29 cellular contexts compared by ENCODE assay signal in the genomic region with DNA sequence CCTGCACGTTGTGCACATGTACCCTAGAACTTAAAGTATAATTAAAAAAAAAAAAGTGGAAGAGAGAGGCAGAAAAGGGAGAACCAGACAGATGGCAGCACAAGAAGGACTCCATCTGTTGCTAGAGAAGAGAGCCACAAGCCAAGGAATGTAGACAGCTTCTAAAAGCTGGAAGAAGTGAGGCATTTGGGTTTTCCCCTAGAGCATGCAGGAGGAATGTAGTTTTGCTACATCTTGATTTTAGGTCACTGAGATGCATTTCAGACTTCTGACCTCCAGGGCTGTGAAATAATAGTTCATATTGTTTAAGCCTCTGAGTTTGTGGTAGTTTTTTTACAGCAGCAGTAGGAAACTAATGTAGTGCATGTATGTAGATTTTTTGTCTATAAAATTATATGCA. TPM values are rescaled to one million over a fixed set of nuclear protein-coding genes. Genes with fewer than 3 reads are reported as not detected.
"Had no signal": no experiment of that assay in that cellular context is flagged by ENCODE, and none has a peak within 500 bp of the region (broad histone marks: within the 10 kb centered on the region; RNA-seq: fewer than 3 reads in every experiment).

No MANE protein-coding gene starts in this region.

- H3K4me1 ChIP-seq: adrenal gland, body of pancreas, gastrocnemius medialis, neural progenitor cell, psoas muscle, stomach, tibial artery had no signal

- H3K4me2 ChIP-seq: neural progenitor cell, smooth muscle cell had no signal

- H3K9me3 Mint-ChIP-seq: activated naive CD8-positive, alpha-beta T cell treated with anti-CD3 and anti-CD28 coated beads for 36 hours; natural killer cell; neural progenitor cell; stimulated activated naive B cell treated with anti-CD40 and anti-IgM and Interleukin-4, amounts not matched to agents 10 μg/mL and 1 μg/mL and 100 μg/mL, for 72 hours had no signal

- H3K9me3 ChIP-seq: adrenal gland, body of pancreas, gastrocnemius medialis, psoas muscle, stomach, tibial artery had no signal

- H3K4me1 Mint-ChIP-seq: activated naive CD8-positive, alpha-beta T cell treated with anti-CD3 and anti-CD28 coated beads for 36 hours; natural killer cell; neural progenitor cell; stimulated activated naive B cell treated with anti-CD40 and anti-IgM and Interleukin-4, amounts not matched to agents 10 μg/mL and 1 μg/mL and 100 μg/mL, for 72 hours; T-helper 17 cell had no signal

- H3K4me3 Mint-ChIP-seq: activated naive CD8-positive, alpha-beta T cell treated with anti-CD3 and anti-CD28 coated beads for 36 hours; mesothelial cell of epicardium; natural killer cell; neural progenitor cell; stimulated activated naive B cell treated with anti-CD40 and anti-IgM and Interleukin-4, amounts not matched to agents 10 μg/mL and 1 μg/mL and 100 μg/mL, for 72 hours; T-helper 17 cell had no signal

- H3K36me3 Mint-ChIP-seq: activated naive CD8-positive, alpha-beta T cell treated with anti-CD3 and anti-CD28 coated beads for 36 hours; mesothelial cell of epicardium; natural killer cell; neural progenitor cell; stimulated activated naive B cell treated with anti-CD40 and anti-IgM and Interleukin-4, amounts not matched to agents 10 μg/mL and 1 μg/mL and 100 μg/mL, for 72 hours had no signal

- H3K27me3 Mint-ChIP-seq: stimulated activated naive B cell treated with anti-CD40 and anti-IgM and Interleukin-4, amounts not matched to agents 10 μg/mL and 1 μg/mL and 100 μg/mL, for 72 hours had no signal

- DNase-seq: activated CD4-positive, alpha-beta T cell treated with anti-CD3 and anti-CD28 coated beads for 48 hours; activated CD4-positive, alpha-beta T cell treated with anti-CD3 and anti-CD28 coated beads, Interleukin-2, amount 50 U/mL, for 48 hours; activated CD8-positive, alpha-beta memory T cell treated with anti-CD3 and anti-CD28 coated beads for 24 hours; activated effector memory CD4-positive, alpha-beta T cell treated with Interleukin-2 at 50 U/mL for 16 hours; activated naive CD4-positive, alpha-beta T cell treated with Interleukin-2 at 50 U/mL for 16 hours; activated naive CD8-positive, alpha-beta T cell treated with anti-CD3 and anti-CD28 coated beads for 36 hours; adrenal gland; aorta; body of pancreas; cortex of kidney; gastrocnemius medialis; glutamatergic neuron; islet precursor cell; left ventricle myocardium superior; natural killer cell; occipital lobe; psoas muscle; stimulated activated CD4-positive, alpha-beta T cell treated with anti-CD3 and anti-CD28 coated beads, Interleukin-1b, Interleukin-23, amount 100 ng/mL, for 48 hours; stimulated activated naive B cell treated with anti-CD40 and anti-IgM and Interleukin-4, amounts not matched to agents 10 μg/mL and 1 μg/mL and 100 μg/mL, for 72 hours; stomach; T-helper 17 cell; T1000; tibial artery; WERI-Rb-1 had no signal

- H3K79me2 ChIP-seq: parathyroid adenoma had no signal

- H3K4me3 ChIP-seq: adrenal gland, body of pancreas, gastrocnemius medialis, neural progenitor cell, psoas muscle, smooth muscle cell, stomach, tibial artery had no signal

- ATAC-seq: activated CD4-positive, CD25-positive, alpha-beta regulatory T cell treated with anti-CD3 and anti-CD28 coated beads, Interleukin-2, amount 50 U/mL, for 24 hours; body of pancreas; gastrocnemius medialis; left ventricle myocardium superior; natural killer cell; psoas muscle; stimulated activated naive B cell treated with anti-CD40 and anti-IgM and Interleukin-4, amounts not matched to agents 10 μg/mL and 1 μg/mL and 100 μg/mL, for 72 hours; T-helper 17 cell had no signal

- H2AFZ ChIP-seq: neural progenitor cell, parathyroid adenoma had no signal

- H3K27me3 ChIP-seq: adrenal gland, body of pancreas, gastrocnemius medialis, neural progenitor cell, stomach, tibial artery had no signal

- H3K36me3 ChIP-seq: adrenal gland, gastrocnemius medialis, neural progenitor cell, stomach, tibial artery, WERI-Rb-1 had no signal

- H3K9ac ChIP-seq: neural progenitor cell, parathyroid adenoma had no signal

- H3K27ac Mint-ChIP-seq: activated naive CD8-positive, alpha-beta T cell treated with anti-CD3 and anti-CD28 coated beads for 36 hours; mesothelial cell of epicardium; natural killer cell; neural progenitor cell; stimulated activated naive B cell treated with anti-CD40 and anti-IgM and Interleukin-4, amounts not matched to agents 10 μg/mL and 1 μg/mL and 100 μg/mL, for 72 hours; T-helper 17 cell had no signal

- H3K27ac ChIP-seq: adrenal gland, body of pancreas, gastrocnemius medialis, neural progenitor cell, parathyroid adenoma, psoas muscle, stomach, tibial artery, WERI-Rb-1 had no signal

RNA-seq across cellular contexts. Expression of gene CAVIN2, which starts 46.0 kb away (rescaled TPM):
- total RNA-seq: activated naive CD8-positive, alpha-beta T cell treated with anti-CD3 and anti-CD28 coated beads for 36 hours had no signal
